ENCODE assay signal across 15 cellular contexts in genomic region chr17:83189013-83189672, GRCh38.
A peak's percentile ranks its signal among the peaks of the same experiment; 100 is the strongest.
DNase-seq lines count a peak whose midpoint lies in the region; ATAC-seq and TF ChIP-seq lines count a peak whose summit lies in the region.
"Had no signal": no experiment of that assay in that cellular context is flagged by ENCODE, and none has a peak within 500 bp of the region (broad histone marks: within the 10 kb centered on the region; RNA-seq: fewer than 3 reads in every experiment).

No MANE protein-coding gene starts in this region.

- no peak for TF ChIP-seq POLR2A in breast epithelium (IDR thresholded peaks at IDR 0.05)
- no peak for TF ChIP-seq POLR2A in transverse colon (IDR thresholded peaks at IDR 0.05)

- no peaks in the 10 kb centered on the region for H3K27me3 ChIP-seq in breast epithelium
- H3K27me3 ChIP-seq in endodermal cell (ENCODE audit: control insufficient read depth, insufficient read depth, low read length, poor library complexity, severe bottlenecking) = no peaks in the 10 kb centered on the region
- H3K27me3 ChIP-seq in transverse colon = no peaks in the 10 kb centered on the region
- H3K27me3 ChIP-seq: tibial artery had no signal

- H3K4me3 Mint-ChIP-seq in MCF 10A (ENCODE audit: unreplicated experiment) (no peak overlapping the region), endodermal cell (no peak overlapping the region), nephron (no peak overlapping the region), glutamatergic neuron (ENCODE audit: unreplicated experiment) (no peak overlapping the region)
- H3K4me3 Mint-ChIP-seq: activated B cell treated with CpG ODN at 0.5 μM for 24 hours; naive thymus-derived CD8-positive, alpha-beta T cell had no signal

- H3K27ac ChIP-seq in breast epithelium (peak overlapping the region; percentile 61 to 84), endodermal cell (ENCODE audit: low read depth, low read length) (no peak overlapping the region), transverse colon (peak overlapping the region; percentile 33 to 60 (median 58))

- intact Hi-C loops in breast epithelium (cut with DNase I; ENCODE audit: low total_unique reads) = no loop called here
- intact Hi-C loops in MCF 10A (cut with micrococcal nuclease) = no loop called here
- intact Hi-C loops in transverse colon (cut with DNase I; ENCODE audit: low total_unique reads) = no loop called here

- CTCF ChIA-PET in MCF 10A (lab: Yijun Ruan, JAX) = no interaction called here

- no TSS peak for BruUV-seq in MCF 10A (replicated peaks; lab: Mats Ljungman, UMichigan)

- 89 to 92% methylated on average over 16 to 17 of the region's 17 CpGs for WGBS in endodermal cell (ENCODE audit: insufficient coverage in 1 of 2, insufficient read length in 1 of 2), 2 experiments
- 80 to 88% methylated on average over 12 to 17 of the region's 17 CpGs for WGBS in transverse colon (ENCODE audit: low coverage in 1 of 2), 2 donors

- H3K36me3 ChIP-seq in breast epithelium (no peaks in the 10 kb centered on the region), endodermal cell (ENCODE audit: control insufficient read depth, insufficient read depth, low read length) (no peaks in the 10 kb centered on the region), transverse colon (no peaks in the 10 kb centered on the region)
- H3K36me3 ChIP-seq: tibial artery had no signal

- POLR2A ChIA-PET in MCF 10A (lab: Yijun Ruan, JAX) = no interaction called here

- H3K9ac ChIP-seq in endodermal cell (ENCODE audit: extremely low read depth, low read length, poor library complexity, severe bottlenecking) = no peak overlapping the region

- H3K27me3 Mint-ChIP-seq in MCF 10A (ENCODE audit: insufficient read depth, unreplicated experiment) (peaks cover 36% of the 10 kb centered on the region), endodermal cell (ENCODE audit: insufficient read depth) (no peaks in the 10 kb centered on the region), nephron (ENCODE audit: low read depth) (peaks cover 23% of the 10 kb centered on the region), glutamatergic neuron (ENCODE audit: unreplicated experiment) (peaks cover 5% of the 10 kb centered on the region)
- H3K27me3 Mint-ChIP-seq: naive thymus-derived CD8-positive, alpha-beta T cell had no signal

- no peak overlapping the region for H3K4me3 ChIP-seq in breast epithelium
- no peak overlapping the region for H3K4me3 ChIP-seq in endodermal cell (ENCODE audit: low read length)
- H3K4me3 ChIP-seq in transverse colon = no peak overlapping the region
- H3K4me3 ChIP-seq: tibial artery had no signal

- H3K36me3 Mint-ChIP-seq in MCF 10A (ENCODE audit: insufficient read depth, unreplicated experiment) = no peaks in the 10 kb centered on the region
- no peaks in the 10 kb centered on the region for H3K36me3 Mint-ChIP-seq in endodermal cell (ENCODE audit: low read depth)
- H3K36me3 Mint-ChIP-seq in nephron (ENCODE audit: low read depth) = no peaks in the 10 kb centered on the region
- peaks cover 15% of the 10 kb centered on the region for H3K36me3 Mint-ChIP-seq in glutamatergic neuron (ENCODE audit: unreplicated experiment)

- H3K4me1 ChIP-seq in breast epithelium (no peaks in the 10 kb centered on the region), endodermal cell (ENCODE audit: control insufficient read depth, insufficient read depth, low read length) (no peaks in the 10 kb centered on the region), transverse colon (peaks cover 0 to 8% (median 0%) of the 10 kb centered on the region in 4 donors)

- H3K4me1 Mint-ChIP-seq in MCF 10A (ENCODE audit: insufficient read depth, unreplicated experiment) (peaks cover 5% of the 10 kb centered on the region), endodermal cell (no peaks in the 10 kb centered on the region), nephron (peaks cover 27% of the 10 kb centered on the region), glutamatergic neuron (ENCODE audit: low read depth, unreplicated experiment) (no peaks in the 10 kb centered on the region)

- TF ChIP-seq CTCF in breast epithelium (IDR thresholded peaks at IDR 0.05) = no peak
- no peak for TF ChIP-seq CTCF in MCF 10A (IDR thresholded peaks at IDR 0.05; ENCODE audit: unreplicated experiment)
- no peak for TF ChIP-seq CTCF in endodermal cell (conservative IDR thresholded peaks at IDR 0.05)
- TF ChIP-seq CTCF in nephron (IDR thresholded peaks at IDR 0.05; ENCODE audit: unreplicated experiment in 3 of 3) = no peak
- no peak for TF ChIP-seq CTCF in transverse colon (IDR thresholded peaks at IDR 0.05)
- TF ChIP-seq CTCF in glutamatergic neuron (IDR thresholded peaks at IDR 0.05; ENCODE audit: partially characterized antibody, unreplicated experiment) = no peak

- H3K9me3 Mint-ChIP-seq in MCF 10A (ENCODE audit: unreplicated experiment) (peaks cover 19% of the 10 kb centered on the region), endodermal cell (peaks cover 14% of the 10 kb centered on the region), nephron (peaks cover 11% of the 10 kb centered on the region), glutamatergic neuron (ENCODE audit: unreplicated experiment) (peaks cover 11% of the 10 kb centered on the region)
- H3K9me3 Mint-ChIP-seq: activated B cell treated with CpG ODN at 0.5 μM for 24 hours; naive thymus-derived CD8-positive, alpha-beta T cell had no signal

- DNase-seq in breast epithelium (ENCODE audit: low spot score in 2 of 2) (peak in 1 of 2 donors; percentile 15), MCF 10A (ENCODE audit: unreplicated experiment) (no peak), endodermal cell (peak; percentile 36), transverse colon (no peak), GF-D8 (lab: John Stamatoyannopoulos, UW) (no peak), glutamatergic neuron (no peak)
- DNase-seq: activated B cell treated with CpG ODN at 0.5 μM for 24 hours; DMS 273 treated with DMSO at 0.1 percent for 48 hours; effector CD4-positive, alpha-beta T cell; MM.1S; NK-92 treated with Interleukin-12 subunit alpha and Interleukin-12 subunit beta, amount 100 ng/mL, for 24 hours had no signal

- in situ Hi-C loops in transverse colon (cut with MboI; ENCODE audit: low pct_ligation_motif_present in 1 of 4, low pct_unique_long_range_greater_than_20kb in 1 of 4, low sequenced_read_pairs in 3 of 4) = no loop called here

- TF ChIP-seq EP300 in transverse colon (IDR thresholded peaks at IDR 0.05; ENCODE audit: low read depth) = no peak

- ATAC-seq in HG02610 (IDR thresholded peaks at IDR 0.05; ENCODE audit: unreplicated experiment) = no peak
- ATAC-seq: naive thymus-derived CD8-positive, alpha-beta T cell had no signal

- H3K9me3 ChIP-seq in breast epithelium = peaks cover 0 to 9% of the 10 kb centered on the region in 2 donors
- H3K9me3 ChIP-seq in endodermal cell (ENCODE audit: control insufficient read depth, low read length) = no peaks in the 10 kb centered on the region
- peaks cover 0 to 5% of the 10 kb centered on the region in 2 donors for H3K9me3 ChIP-seq in transverse colon
- H3K9me3 ChIP-seq: tibial artery had no signal

- H3K27ac Mint-ChIP-seq in MCF 10A (ENCODE audit: low read depth, unreplicated experiment) (no peak overlapping the region), endodermal cell (no peak overlapping the region), nephron (peak overlapping the region; percentile 70 to 83 (median 79)), glutamatergic neuron (ENCODE audit: unreplicated experiment) (no peak overlapping the region)
- H3K27ac Mint-ChIP-seq: activated B cell treated with CpG ODN at 0.5 μM for 24 hours had no signal

Comparison
In these comparisons a context has a peak if more than half of its experiments do, and no peak if none do; other contexts are left out.
1. H3K27ac Mint-ChIP-seq: peak in nephron (3 of 3); none in MCF 10A (single experiment), endodermal cell (single experiment) and glutamatergic neuron (single experiment).